In the genomic region with DNA sequence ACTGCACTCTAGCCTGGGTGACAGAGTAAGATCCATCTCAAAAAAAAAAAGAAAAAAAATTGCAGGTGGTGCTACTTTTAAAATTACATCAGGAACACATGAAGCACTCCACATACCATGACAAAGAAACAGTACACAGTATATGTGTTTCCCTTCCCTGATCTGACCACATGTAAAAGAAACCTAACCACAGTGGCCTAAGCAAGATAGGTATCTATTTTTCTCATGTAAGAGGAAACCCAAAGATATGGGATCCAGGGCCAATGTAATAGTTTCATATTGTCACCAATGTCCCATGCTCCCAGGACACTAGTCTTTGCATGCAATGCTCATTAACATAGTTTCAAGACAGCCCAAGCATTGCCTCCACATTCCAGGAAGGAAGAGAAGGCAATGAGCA, we compare ENCODE assay signal across 13 cellular contexts.
DNase-seq lines count a peak whose midpoint lies in the region; ATAC-seq lines count a peak whose summit lies in the region.
"Had no signal": no experiment of that assay in that cellular context is flagged by ENCODE, and none has a peak within 500 bp of the region (broad histone marks: within the 10 kb centered on the region; RNA-seq: fewer than 3 reads in every experiment).

No MANE protein-coding gene starts in this region.

- CTCF ChIA-PET in activated CD8-positive, alpha-beta T cell treated with anti-CD3 and anti-CD28 coated beads, Interleukin-2, amount 10 ng/mL, durations not matched to agents 7 days and 5 days (lab: Charles Lee): no interaction called here

- ATAC-seq in GM18909 (IDR thresholded peaks at IDR 0.05; ENCODE audit: poor library complexity, unreplicated experiment) (peak; percentile 44), HG03097 (IDR thresholded peaks at IDR 0.05; ENCODE audit: low FRiP score, unreplicated experiment) (peak; percentile 57), left cardiac atrium (no peak)
- ATAC-seq in activated CD8-positive, alpha-beta T cell treated with anti-CD3 and anti-CD28 coated beads, Interleukin-2, amount 10 ng/mL, durations not matched to agents 7 days and 5 days: peak; percentile 85
- ATAC-seq: left lobe of liver; naive thymus-derived CD4-positive, alpha-beta T cell had no signal

- H3K4me3 Mint-ChIP-seq in activated CD8-positive, alpha-beta T cell treated with anti-CD3 and anti-CD28 coated beads, Interleukin-2, amount 10 ng/mL, durations not matched to agents 7 days and 5 days: no peak overlapping the region

- intact Hi-C loops in left cardiac atrium (cut with DNase I): no loop called here

- POLR2A ChIA-PET in activated CD8-positive, alpha-beta T cell treated with anti-CD3 and anti-CD28 coated beads, Interleukin-2, amount 10 ng/mL, durations not matched to agents 7 days and 5 days (lab: Charles Lee): no interaction called here

- no peaks in the 10 kb centered on the region for H3K9me3 Mint-ChIP-seq in activated CD8-positive, alpha-beta T cell treated with anti-CD3 and anti-CD28 coated beads, Interleukin-2, amount 10 ng/mL, durations not matched to agents 7 days and 5 days (ENCODE audit: insufficient read depth)

- DNase-seq in CMK (ENCODE audit: low read depth): peak; percentile 43
- DNase-seq in activated CD8-positive, alpha-beta T cell treated with anti-CD3 and anti-CD28 coated beads, Interleukin-2, amount 10 ng/mL, durations not matched to agents 7 days and 5 days: no peak
- DNase-seq in mucosa of gallbladder (ENCODE audit: low spot score): no peak
- no peak for DNase-seq in NCI-H2227 (lab: John Stamatoyannopoulos, UW; ENCODE audit: unreplicated experiment)
- no peak for DNase-seq in left cardiac atrium
- DNase-seq in NCI-H146 treated with DMSO at 0.1 percent for 48 hours (lab: John Stamatoyannopoulos, UW; ENCODE audit: unreplicated experiment): no peak
- DNase-seq: activated CD8-positive, alpha-beta memory T cell treated with anti-CD3 and anti-CD28 coated beads, Interleukin-2, amount 50 U/mL, for 4 hours; hypothalamus; MG63; naive thymus-derived CD4-positive, alpha-beta T cell had no signal

- H3K36me3 Mint-ChIP-seq in activated CD8-positive, alpha-beta T cell treated with anti-CD3 and anti-CD28 coated beads, Interleukin-2, amount 10 ng/mL, durations not matched to agents 7 days and 5 days (ENCODE audit: low read depth): peaks cover 22% of the 10 kb centered on the region

- H3K27ac Mint-ChIP-seq in activated CD8-positive, alpha-beta T cell treated with anti-CD3 and anti-CD28 coated beads, Interleukin-2, amount 10 ng/mL, durations not matched to agents 7 days and 5 days: no peak overlapping the region

- no peaks in the 10 kb centered on the region for H3K27me3 Mint-ChIP-seq in activated CD8-positive, alpha-beta T cell treated with anti-CD3 and anti-CD28 coated beads, Interleukin-2, amount 10 ng/mL, durations not matched to agents 7 days and 5 days (ENCODE audit: low read depth)
- H3K27me3 Mint-ChIP-seq: naive thymus-derived CD4-positive, alpha-beta T cell had no signal

- H3K4me1 Mint-ChIP-seq in activated CD8-positive, alpha-beta T cell treated with anti-CD3 and anti-CD28 coated beads, Interleukin-2, amount 10 ng/mL, durations not matched to agents 7 days and 5 days (ENCODE audit: low read depth): peaks cover 19% of the 10 kb centered on the region

Comparison
In these comparisons a context has a peak if more than half of its experiments do, and no peak if none do; other contexts are left out.
1. ATAC-seq: peak in GM18909 (single experiment), HG03097 (single experiment) and activated CD8-positive, alpha-beta T cell treated with anti-CD3 and anti-CD28 coated beads, Interleukin-2, amount 10 ng/mL, durations not matched to agents 7 days and 5 days (single experiment); none in left cardiac atrium (0 of 2).